26 cellular contexts compared by ENCODE assay signal in genomic region chr5:125377151-125377550, GRCh38.
"Had no signal": no experiment of that assay in that cellular context is flagged by ENCODE, and none has a peak within 500 bp of the region (broad histone marks: within the 10 kb centered on the region; RNA-seq: fewer than 3 reads in every experiment).

No MANE protein-coding gene starts in this region.

- ATAC-seq: activated CD4-positive, alpha-beta T cell treated with anti-CD3 and anti-CD28 coated beads for 36 hours; activated CD8-positive, alpha-beta memory T cell treated with anti-CD3 and anti-CD28 coated beads, Interleukin-2, amount 10 ng/mL, durations not matched to agents 7 days and 5 days; body of pancreas; gastrocnemius medialis; heart left ventricle; pancreas; sciatic nerve; stimulated activated naive CD8-positive, alpha-beta T cell treated with anti-CD3 and anti-CD28 coated beads, Interleukin-15, amount 100 ng/mL, for 72 hours had no signal

- H3K4me3 Mint-ChIP-seq: activated CD4-positive, alpha-beta T cell treated with anti-CD3 and anti-CD28 coated beads for 36 hours; activated CD8-positive, alpha-beta memory T cell treated with anti-CD3 and anti-CD28 coated beads, Interleukin-2, amount 10 ng/mL, durations not matched to agents 7 days and 5 days; activated naive CD8-positive, alpha-beta T cell treated with anti-CD3 and anti-CD28 coated beads, Interleukin-2, amount 10 ng/mL, durations not matched to agents 7 days and 5 days; activated T-cell treated with anti-CD3 and anti-CD28 coated beads, Interleukin-2, amount 50 U/mL, for 24 hours; immature natural killer cell; stimulated activated naive CD8-positive, alpha-beta T cell treated with anti-CD3 and anti-CD28 coated beads, Interleukin-15, amount 100 ng/mL, for 72 hours had no signal

- DNase-seq: activated CD4-positive, alpha-beta T cell treated with anti-CD3 and anti-CD28 coated beads for 36 hours; activated CD4-positive, alpha-beta T cell treated with anti-CD3 and anti-CD28 coated beads, Interleukin-2, amount 50 U/mL, for 48 hours; activated CD8-positive, alpha-beta memory T cell treated with anti-CD3 and anti-CD28 coated beads, Interleukin-2, amount 10 ng/mL, durations not matched to agents 7 days and 5 days; activated naive CD4-positive, alpha-beta T cell treated with Interleukin-2 at 50 U/mL for 16 hours; activated naive CD8-positive, alpha-beta T cell treated with anti-CD3 and anti-CD28 coated beads, Interleukin-2, amount 10 ng/mL, durations not matched to agents 7 days and 5 days; activated T-cell treated with anti-CD3 and anti-CD28 coated beads, Interleukin-2, amount 50 U/mL, for 24 hours; amygdala; body of pancreas; caudate nucleus; dorsolateral prefrontal cortex; gastrocnemius medialis; heart left ventricle; immature natural killer cell; kidney glomerular epithelial cell; left ventricle myocardium inferior; mammary epithelial cell; pancreas; stimulated activated CD4-positive, alpha-beta T cell treated with anti-CD3 and anti-CD28 coated beads, Interleukin-4, amount 100 ng/mL, for 1 hour; stimulated activated naive CD8-positive, alpha-beta T cell treated with anti-CD3 and anti-CD28 coated beads, Interleukin-15, amount 100 ng/mL, for 72 hours; transverse colon had no signal

- H3K4me1 Mint-ChIP-seq: activated CD4-positive, alpha-beta T cell treated with anti-CD3 and anti-CD28 coated beads for 36 hours; activated CD8-positive, alpha-beta memory T cell treated with anti-CD3 and anti-CD28 coated beads, Interleukin-2, amount 10 ng/mL, durations not matched to agents 7 days and 5 days; activated naive CD8-positive, alpha-beta T cell treated with anti-CD3 and anti-CD28 coated beads, Interleukin-2, amount 10 ng/mL, durations not matched to agents 7 days and 5 days; immature natural killer cell; stimulated activated naive CD8-positive, alpha-beta T cell treated with anti-CD3 and anti-CD28 coated beads, Interleukin-15, amount 100 ng/mL, for 72 hours had no signal

- H3K36me3 Mint-ChIP-seq: activated CD8-positive, alpha-beta memory T cell treated with anti-CD3 and anti-CD28 coated beads, Interleukin-2, amount 10 ng/mL, durations not matched to agents 7 days and 5 days; activated naive CD8-positive, alpha-beta T cell treated with anti-CD3 and anti-CD28 coated beads, Interleukin-2, amount 10 ng/mL, durations not matched to agents 7 days and 5 days; immature natural killer cell had no signal

- H3K9me3 ChIP-seq: body of pancreas, gastrocnemius medialis, heart left ventricle, left ventricle myocardium inferior, neutrophil, pancreas, suprapubic skin, transverse colon had no signal

- H3K4me3 ChIP-seq: body of pancreas, dorsolateral prefrontal cortex, gastrocnemius medialis, heart left ventricle, left ventricle myocardium inferior, pancreas, smooth muscle cell, suprapubic skin, transverse colon had no signal

- H3K36me3 ChIP-seq: gastrocnemius medialis, heart left ventricle, left ventricle myocardium inferior, neutrophil, pancreas, suprapubic skin, transverse colon had no signal

- H3K4me1 ChIP-seq: body of pancreas, gastrocnemius medialis, heart left ventricle, left ventricle myocardium inferior, pancreas, transverse colon had no signal

- H3K27me3 Mint-ChIP-seq: activated CD4-positive, alpha-beta T cell treated with anti-CD3 and anti-CD28 coated beads for 36 hours; activated CD8-positive, alpha-beta memory T cell treated with anti-CD3 and anti-CD28 coated beads, Interleukin-2, amount 10 ng/mL, durations not matched to agents 7 days and 5 days; activated naive CD8-positive, alpha-beta T cell treated with anti-CD3 and anti-CD28 coated beads, Interleukin-2, amount 10 ng/mL, durations not matched to agents 7 days and 5 days; activated T-cell treated with anti-CD3 and anti-CD28 coated beads, Interleukin-2, amount 50 U/mL, for 24 hours; stimulated activated naive CD8-positive, alpha-beta T cell treated with anti-CD3 and anti-CD28 coated beads, Interleukin-15, amount 100 ng/mL, for 72 hours had no signal

- H3K27me3 ChIP-seq: body of pancreas, dorsolateral prefrontal cortex, gastrocnemius medialis, heart left ventricle, neutrophil, pancreas, suprapubic skin, transverse colon had no signal

- H3K9me3 Mint-ChIP-seq: stimulated activated naive CD8-positive, alpha-beta T cell treated with anti-CD3 and anti-CD28 coated beads, Interleukin-15, amount 100 ng/mL, for 72 hours had no signal

- H3K4me2 ChIP-seq: smooth muscle cell had no signal

- H3K27ac Mint-ChIP-seq: activated CD4-positive, alpha-beta T cell treated with anti-CD3 and anti-CD28 coated beads for 36 hours; activated CD8-positive, alpha-beta memory T cell treated with anti-CD3 and anti-CD28 coated beads, Interleukin-2, amount 10 ng/mL, durations not matched to agents 7 days and 5 days; activated naive CD8-positive, alpha-beta T cell treated with anti-CD3 and anti-CD28 coated beads, Interleukin-2, amount 10 ng/mL, durations not matched to agents 7 days and 5 days; activated T-cell treated with anti-CD3 and anti-CD28 coated beads, Interleukin-2, amount 50 U/mL, for 24 hours; activated T-helper 2 cell treated with anti-CD3 and anti-CD28 coated beads, Interferon-gamma antibody, Interleukin-2, Interleukin-4, amounts not matched to agents 10 μg/mL and 5 μg/mL and 100 μg/mL, durations not matched to agents 14 hours and 24 hours and 36 hours; immature natural killer cell; stimulated activated naive CD8-positive, alpha-beta T cell treated with anti-CD3 and anti-CD28 coated beads, Interleukin-15, amount 100 ng/mL, for 72 hours had no signal

- H3K27ac ChIP-seq: body of pancreas, dorsolateral prefrontal cortex, epithelial cell of prostate, gastrocnemius medialis, heart left ventricle, left ventricle myocardium inferior, neutrophil, pancreas, suprapubic skin, transverse colon had no signal
